ENCODE assay signal across 1 cellular context in the genomic region with DNA sequence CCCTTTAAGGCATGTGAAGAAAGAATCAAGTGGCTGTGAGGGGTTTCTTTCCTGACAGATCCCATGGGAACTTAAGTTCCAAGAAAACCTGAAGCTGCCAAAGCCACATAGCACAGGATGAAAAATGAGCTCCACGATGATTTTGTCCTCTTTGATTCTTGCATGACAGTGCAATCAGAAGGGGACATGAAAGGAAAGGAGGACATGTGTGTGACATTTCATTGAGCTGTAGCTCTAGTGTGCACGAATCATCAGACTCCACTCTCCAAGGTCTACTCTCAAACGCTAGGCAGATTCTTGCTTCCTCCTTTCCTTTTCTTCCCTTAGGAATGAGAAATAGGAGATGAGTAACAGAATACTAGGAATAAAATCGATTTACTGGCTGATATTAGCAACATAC.
TF ChIP-seq lines count a peak whose summit lies in the region.

No MANE protein-coding gene starts in this region.

TF ChIP-seq in A549, 52 proteins besides CTCF, POLR2A, EP300 and RAD21 (continued from another document):
- TF ChIP-seq, protein P1, sequence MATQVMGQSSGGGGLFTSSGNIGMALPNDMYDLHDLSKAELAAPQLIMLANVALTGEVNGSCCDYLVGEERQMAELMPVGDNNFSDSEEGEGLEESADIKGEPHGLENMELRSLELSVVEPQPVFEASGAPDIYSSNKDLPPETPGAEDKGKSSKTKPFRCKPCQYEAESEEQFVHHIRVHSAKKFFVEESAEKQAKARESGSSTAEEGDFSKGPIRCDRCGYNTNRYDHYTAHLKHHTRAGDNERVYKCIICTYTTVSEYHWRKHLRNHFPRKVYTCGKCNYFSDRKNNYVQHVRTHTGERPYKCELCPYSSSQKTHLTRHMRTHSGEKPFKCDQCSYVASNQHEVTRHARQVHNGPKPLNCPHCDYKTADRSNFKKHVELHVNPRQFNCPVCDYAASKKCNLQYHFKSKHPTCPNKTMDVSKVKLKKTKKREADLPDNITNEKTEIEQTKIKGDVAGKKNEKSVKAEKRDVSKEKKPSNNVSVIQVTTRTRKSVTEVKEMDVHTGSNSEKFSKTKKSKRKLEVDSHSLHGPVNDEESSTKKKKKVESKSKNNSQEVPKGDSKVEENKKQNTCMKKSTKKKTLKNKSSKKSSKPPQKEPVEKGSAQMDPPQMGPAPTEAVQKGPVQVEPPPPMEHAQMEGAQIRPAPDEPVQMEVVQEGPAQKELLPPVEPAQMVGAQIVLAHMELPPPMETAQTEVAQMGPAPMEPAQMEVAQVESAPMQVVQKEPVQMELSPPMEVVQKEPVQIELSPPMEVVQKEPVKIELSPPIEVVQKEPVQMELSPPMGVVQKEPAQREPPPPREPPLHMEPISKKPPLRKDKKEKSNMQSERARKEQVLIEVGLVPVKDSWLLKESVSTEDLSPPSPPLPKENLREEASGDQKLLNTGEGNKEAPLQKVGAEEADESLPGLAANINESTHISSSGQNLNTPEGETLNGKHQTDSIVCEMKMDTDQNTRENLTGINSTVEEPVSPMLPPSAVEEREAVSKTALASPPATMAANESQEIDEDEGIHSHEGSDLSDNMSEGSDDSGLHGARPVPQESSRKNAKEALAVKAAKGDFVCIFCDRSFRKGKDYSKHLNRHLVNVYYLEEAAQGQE (IDR thresholded peaks at IDR 0.05): no peak
- no peak for TF ChIP-seq FOSB (CRISPR knock-in tag; IDR thresholded peaks at IDR 0.05)
- TF ChIP-seq MYC (IDR thresholded peaks at IDR 0.05; ENCODE audit: borderline replicate concordance, low read length): no peak
- TF ChIP-seq NPAS2 (CRISPR knock-in tag; IDR thresholded peaks at IDR 0.05; ENCODE audit: borderline replicate concordance): no peak
- TF ChIP-seq, protein P2, sequence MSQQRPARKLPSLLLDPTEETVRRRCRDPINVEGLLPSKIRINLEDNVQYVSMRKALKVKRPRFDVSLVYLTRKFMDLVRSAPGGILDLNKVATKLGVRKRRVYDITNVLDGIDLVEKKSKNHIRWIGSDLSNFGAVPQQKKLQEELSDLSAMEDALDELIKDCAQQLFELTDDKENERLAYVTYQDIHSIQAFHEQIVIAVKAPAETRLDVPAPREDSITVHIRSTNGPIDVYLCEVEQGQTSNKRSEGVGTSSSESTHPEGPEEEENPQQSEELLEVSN (IDR thresholded peaks at IDR 0.05; ENCODE audit: borderline replicate concordance, low read depth): no peak
- TF ChIP-seq, protein P3, sequence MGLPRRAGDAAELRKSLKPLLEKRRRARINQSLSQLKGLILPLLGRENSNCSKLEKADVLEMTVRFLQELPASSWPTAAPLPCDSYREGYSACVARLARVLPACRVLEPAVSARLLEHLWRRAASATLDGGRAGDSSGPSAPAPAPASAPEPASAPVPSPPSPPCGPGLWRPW (IDR thresholded peaks at IDR 0.05): no peak
- no peak for TF ChIP-seq CHD2 (IDR thresholded peaks at IDR 0.05; ENCODE audit: low read length, partially characterized antibody)
- TF ChIP-seq NFE2L2 (conservative IDR thresholded peaks at IDR 0.05; ENCODE audit: low read length): no peak
- TF ChIP-seq RFX5 (IDR thresholded peaks at IDR 0.05): no peak
- TF ChIP-seq ZSCAN20 (CRISPR knock-in tag; IDR thresholded peaks at IDR 0.05): no peak
- no peak for TF ChIP-seq EHMT2 (IDR thresholded peaks at IDR 0.05; ENCODE audit: low read depth)
- TF ChIP-seq RCOR1 (IDR thresholded peaks at IDR 0.05; ENCODE audit: low read depth, low read length): no peak
- no peak for TF ChIP-seq CBX8 (IDR thresholded peaks at IDR 0.05)
- no peak for TF ChIP-seq PBX3 (IDR thresholded peaks at IDR 0.05)
- no peak for TF ChIP-seq KDM5A (IDR thresholded peaks at IDR 0.05)
